18 cellular contexts compared by ENCODE assay signal in the genomic region with DNA sequence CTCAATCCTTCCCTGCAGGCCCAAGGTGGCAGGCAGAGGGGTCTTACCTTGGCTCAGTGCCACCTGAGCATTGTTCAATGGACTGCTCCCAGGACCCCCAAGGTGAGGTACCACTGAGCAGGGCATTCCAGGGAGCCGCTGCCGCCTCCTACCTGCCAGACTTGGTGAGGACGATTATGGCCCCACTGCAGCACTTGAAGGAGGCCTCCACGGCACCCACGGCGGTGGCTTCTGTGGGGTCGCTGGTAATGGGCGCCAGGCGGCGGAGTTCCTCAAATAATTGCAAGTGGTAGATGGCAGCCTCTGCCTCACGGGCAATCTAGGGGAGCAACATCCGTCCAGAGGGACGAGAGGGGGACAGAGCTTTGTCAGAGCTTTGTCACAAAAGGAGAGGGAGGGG. TPM values are rescaled to one million over a fixed set of nuclear protein-coding genes. Genes with fewer than 3 reads are reported as not detected.
DNase-seq lines count a peak whose midpoint lies in the region; ATAC-seq and TF ChIP-seq lines count a peak whose summit lies in the region.
"Had no signal": no experiment of that assay in that cellular context is flagged by ENCODE, and none has a peak within 500 bp of the region (broad histone marks: within the 10 kb centered on the region; RNA-seq: fewer than 3 reads in every experiment).

No MANE protein-coding gene starts in this region.

- no peaks in the 10 kb centered on the region for H3K9me2 ChIP-seq in Karpas-422 (replicated peaks; ENCODE audit: insufficient read depth, low read length)

- no peak overlapping the region for H4K12ac ChIP-seq in trophoblast cell (ENCODE audit: low read depth, low read length)

- no peak overlapping the region for H3K4ac ChIP-seq in trophoblast cell (ENCODE audit: low read depth, low read length)

- no CpG with 5 or more reads among the region's 13 CpGs for WGBS in trophoblast cell (ENCODE audit: extremely low coverage, insufficient coverage, insufficient read length)

- H2AFZ ChIP-seq in trophoblast cell (ENCODE audit: insufficient read depth, low read length, poor library complexity): no peak overlapping the region
- no peak overlapping the region for H2AFZ ChIP-seq in Karpas-422 (ENCODE audit: low read length)
- H2AFZ ChIP-seq: GM23338 had no signal

- peaks cover 50% of the 10 kb centered on the region for H3K4me1 ChIP-seq in BLaER1
- no peaks in the 10 kb centered on the region; the same call in 1 of the 2 replicates for H3K4me1 ChIP-seq in HEK293 (ENCODE audit: control insufficient read depth, insufficient read depth, low read length)
- H3K4me1 ChIP-seq in trophoblast cell (ENCODE audit: control insufficient read depth in 1 of 2, insufficient read depth in 2 of 2, low read length in 2 of 2): peaks cover 0 to 2% of the 10 kb centered on the region in 2 experiments
- no peaks in the 10 kb centered on the region for H3K4me1 ChIP-seq in Karpas-422 (ENCODE audit: low read length)

- H4K8ac ChIP-seq in trophoblast cell (ENCODE audit: low read depth, low read length): no peak overlapping the region

- no peak overlapping the region for H2AK5ac ChIP-seq in trophoblast cell (ENCODE audit: low read length)

- H3K79me1 ChIP-seq in trophoblast cell (ENCODE audit: low read length): peaks cover 1% of the 10 kb centered on the region

- no peak overlapping the region for H3K23ac ChIP-seq in trophoblast cell (ENCODE audit: low read length)

- H3K9me3 ChIP-seq in BLaER1 (no peaks in the 10 kb centered on the region), HEK293 (ENCODE audit: control insufficient read depth, insufficient read depth, low read depth, low read length) (no peaks in the 10 kb centered on the region), trophoblast cell (ENCODE audit: insufficient read depth, low read depth, low read length) (peaks cover 2% of the 10 kb centered on the region), Karpas-422 (ENCODE audit: low read length) (no peaks in the 10 kb centered on the region)
- H3K9me3 ChIP-seq: SJSA1, testis had no signal

- peaks cover 19% of the 10 kb centered on the region for H3K27me3 ChIP-seq in BLaER1
- H3K27me3 ChIP-seq in trophoblast cell (ENCODE audit: insufficient read depth, low read length): no peaks in the 10 kb centered on the region
- H3K27me3 ChIP-seq in Karpas-422 (ENCODE audit: low read length): no peaks in the 10 kb centered on the region
- H3K27me3 ChIP-seq: SJSA1, testis had no signal

- peaks cover 2% of the 10 kb centered on the region for H3K79me2 ChIP-seq in trophoblast cell (ENCODE audit: control insufficient read depth, insufficient read depth, low read length, poor library complexity)
- H3K79me2 ChIP-seq in Karpas-422 (ENCODE audit: low read length): no peaks in the 10 kb centered on the region

- H4K20me1 ChIP-seq in BLaER1: peaks cover 97% of the 10 kb centered on the region
- H4K20me1 ChIP-seq in Karpas-422 (ENCODE audit: insufficient read depth, low read depth, low read length): peaks cover 70% of the 10 kb centered on the region

- POLR2A ChIA-PET in HEK293 (lab: Yijun Ruan, JAX): interaction anchor here (1.0 kb wide), 1 partner anchor 24 kb away, joined by 3 read pairs; no protein-coding TSS in a partner anchor

- H3K36me3 ChIP-seq in BLaER1 (peaks cover 95% of the 10 kb centered on the region), HEK293 (ENCODE audit: control insufficient read depth in 2 of 2, insufficient read depth in 1 of 2, low read length in 2 of 2) (peaks cover 74 to 93% of the 10 kb centered on the region in 2 experiments), trophoblast cell (ENCODE audit: control insufficient read depth in 1 of 2, insufficient read depth in 2 of 2, low read length in 2 of 2) (peaks cover 78 to 87% of the 10 kb centered on the region in 2 experiments), Karpas-422 (ENCODE audit: insufficient read depth, low read length) (peaks cover 84% of the 10 kb centered on the region)

- no peak overlapping the region for H2BK12ac ChIP-seq in trophoblast cell (ENCODE audit: low read length)

- DNase-seq in trophoblast cell (no peak), NCI-H2196 treated with DMSO at 0.1 percent for 48 hours (lab: John Stamatoyannopoulos, UW; ENCODE audit: unreplicated experiment) (no peak), Karpas-422 (no peak)
- DNase-seq: activated CD4-positive, alpha-beta T cell treated with anti-CD3 and anti-CD28 coated beads for 4 hours; activated naive CD4-positive, alpha-beta T cell treated with anti-CD3 and anti-CD28 coated beads, Interleukin-2, amount 10 ng/mL, durations not matched to agents 7 days and 5 days; activated T-cell treated with anti-CD3 and anti-CD28 coated beads for 4 hours; AML-193; GDM1; NCI-H345; T-helper 9 cell; testis had no signal

- H3K27ac ChIP-seq in BLaER1 (peak overlapping the region; percentile 18; the same call in 1 of the 2 replicates), HEK293 (ENCODE audit: extremely low read depth, low read depth, low read length) (peak overlapping the region; percentile 17; the same call in 1 of the 2 replicates), cingulate gyrus (ENCODE audit: low read depth, low read length) (peak overlapping the region; percentile 82), trophoblast cell (ENCODE audit: low read depth, low read length) (no peak overlapping the region), Karpas-422 (ENCODE audit: low read length) (no peak overlapping the region)
- H3K27ac ChIP-seq: SJSA1 had no signal

- H3K18ac ChIP-seq in trophoblast cell (ENCODE audit: low read length): peak overlapping the region; percentile 7

- peak overlapping the region; percentile 48; the same call in 1 of the 2 replicates for H3K4me2 ChIP-seq in BLaER1
- no peak overlapping the region for H3K4me2 ChIP-seq in trophoblast cell (ENCODE audit: low read length)
- H3K4me2 ChIP-seq in Karpas-422 (ENCODE audit: low read depth, low read length, poor library complexity, severe bottlenecking): no peak overlapping the region
- H3K4me2 ChIP-seq: GM23338 had no signal

- ATAC-seq in HG03571 (IDR thresholded peaks at IDR 0.05; ENCODE audit: unreplicated experiment) (no peak), HG02610 (IDR thresholded peaks at IDR 0.05; ENCODE audit: unreplicated experiment) (no peak)
- ATAC-seq: GM23338 had no signal

- no peak overlapping the region for H3K14ac ChIP-seq in trophoblast cell (ENCODE audit: low read length)

- no peak overlapping the region for H2BK120ac ChIP-seq in trophoblast cell (ENCODE audit: insufficient read depth, low read length, poor library complexity)

- H3K4me3 ChIP-seq in BLaER1 (no peak overlapping the region), HEK293 (ENCODE audit: low read depth, low read length) (no peak overlapping the region), trophoblast cell (ENCODE audit: low read depth, low read length) (no peak overlapping the region), Karpas-422 (ENCODE audit: low read length) (no peak overlapping the region)
- H3K4me3 ChIP-seq: GM23338, SJSA1, testis had no signal

- H3K9ac ChIP-seq in BLaER1: peak overlapping the region; percentile 17; the same call in 1 of the 2 replicates
- H3K9ac ChIP-seq in trophoblast cell (ENCODE audit: low read length): no peak overlapping the region
- H3K9ac ChIP-seq in Karpas-422 (ENCODE audit: low read length): no peak overlapping the region

- H2BK5ac ChIP-seq in trophoblast cell (ENCODE audit: low read depth, low read length, poor library complexity): no peak overlapping the region

- CTCF ChIA-PET in HEK293 (lab: Yijun Ruan, JAX): interaction anchor here (0.6 to 1.6 kb wide), 3 partner anchors 24 to 71 kb away, joined by 3 to 4 read pairs (median 3); no protein-coding TSS in a partner anchor

- TF ChIP-seq CTCF in HEK293 (tag by site-specific recombination; IDR thresholded peaks at IDR 0.05): no peak

- no peak overlapping the region for H4K91ac ChIP-seq in trophoblast cell (ENCODE audit: low read depth, low read length)

TF ChIP-seq in HEK293, 187 proteins besides CTCF, POLR2A, EP300 and RAD21:
- TF ChIP-seq TCF7L2 (IDR thresholded peaks at IDR 0.05; ENCODE audit: borderline replicate concordance, low read depth, low read length) (no peak), ZNF184 (tag by site-specific recombination; IDR thresholded peaks at IDR 0.05) (no peak), ZNF423 (tag by site-specific recombination; IDR thresholded peaks at IDR 0.05) (no peak), ZNF248 (tag by site-specific recombination; IDR thresholded peaks at IDR 0.05) (no peak), OSR2 (tag by site-specific recombination; IDR thresholded peaks at IDR 0.05) (no peak), GLIS2 (tag by site-specific recombination; IDR thresholded peaks at IDR 0.05) (peak; percentile 33; the same call in 1 of the 2 replicates)

RNA-seq across cellular contexts. Expression of a gene that starts 4.7 kb away (rescaled TPM):
- 11.9 and 13.4 TPM in 2 replicates for polyA plus RNA-seq in trophoblast cell (2013)
- not detected in 2 replicates for total RNA-seq in Karpas-422 (2014; rRNA removed; shearing (Covaris generic); ENCODE audit: low replicate concordance)
- total RNA-seq: SJSA1 had no signal

RNA-seq across cellular contexts. Expression of a gene that starts 28.7 kb away (rescaled TPM):
- polyA plus RNA-seq in trophoblast cell (2013): 887 and 913 TPM in 2 replicates
- total RNA-seq in Karpas-422 (2014; rRNA removed; shearing (Covaris generic); ENCODE audit: low replicate concordance): 869 and 996 TPM in 2 replicates

Comparison
In these comparisons a context has a peak if more than half of its experiments do, and no peak if none do; other contexts are left out.
1. H3K27ac ChIP-seq: peak in BLaER1 (single experiment), HEK293 (single experiment) and cingulate gyrus (single experiment); none in trophoblast cell (single experiment) and Karpas-422 (single experiment).